In genomic region chr21:43591468-43592050, GRCh38 we compare ENCODE assay signal across 22 cellular contexts.
DNase-seq lines count a peak whose midpoint lies in the region; ATAC-seq, FAIRE-seq and TF ChIP-seq lines count a peak whose summit lies in the region.
"Had no signal": no experiment of that assay in that cellular context is flagged by ENCODE, and none has a peak within 500 bp of the region (broad histone marks: within the 10 kb centered on the region; RNA-seq: fewer than 3 reads in every experiment).

No MANE protein-coding gene starts in this region.

- in situ Hi-C loops in K562 (cut with MboI): no loop called here

- no peak overlapping the region for H3K4me2 ChIP-seq in K562 (ENCODE audit: insufficient read depth, low read length)

- no peak for FAIRE-seq in K562 (lab: Jason Lieb, UNC)
- FAIRE-seq: A204.1, colon had no signal

- peaks cover 2% of the 10 kb centered on the region for H3K9me3 Mint-ChIP-seq in glutamatergic neuron (ENCODE audit: unreplicated experiment)
- H3K9me3 Mint-ChIP-seq: CD4-positive, CD25-positive, alpha-beta regulatory T cell; naive thymus-derived CD4-positive, alpha-beta T cell had no signal

- peaks cover 3% of the 10 kb centered on the region for H3K4me1 Mint-ChIP-seq in glutamatergic neuron (ENCODE audit: low read depth, unreplicated experiment)
- H3K4me1 Mint-ChIP-seq: naive thymus-derived CD4-positive, alpha-beta T cell had no signal

- BruUV-seq in K562 (replicated peaks; lab: Mats Ljungman, UMichigan): no TSS peak

- H3K9ac ChIP-seq in K562 (ENCODE audit: insufficient read depth in 1 of 2, low read depth in 2 of 2, low read length in 2 of 2): no peak overlapping the region

- 0% methylated on average over 3 of the region's 3 CpGs for WGBS in K562 (ENCODE audit: insufficient coverage, low coverage, missing lambda C conversion rate)

- POLR2A ChIA-PET in K562 (lab: Yijun Ruan, JAX): interaction anchor here (0.6 to 3.3 kb wide), 3 partner anchors 10 to 19 kb away, joined by 3 to 11 read pairs (median 3); no protein-coding TSS in a partner anchor

- peaks cover 9 to 24% of the 10 kb centered on the region in 2 experiments; a peak in 4 of 5 replicates for H3K27me3 ChIP-seq in K562 (ENCODE audit: control insufficient read depth in 2 of 2, insufficient read depth in 2 of 2, low read length in 2 of 2)

- intact Hi-C loops in K562 (cut with micrococcal nuclease): no loop called here

- no peaks in the 10 kb centered on the region for H3K36me3 ChIP-seq in K562 (ENCODE audit: control insufficient read depth, insufficient read depth, low read length)
- H3K36me3 ChIP-seq: HAP-1, prostate gland had no signal

- H3K27ac ChIP-seq in K562 (ENCODE audit: extremely low read depth, low read depth, low read length): no peak overlapping the region
- H3K27ac ChIP-seq: prostate gland had no signal

- no peaks in the 10 kb centered on the region for H3K79me2 ChIP-seq in K562 (ENCODE audit: control insufficient read depth, insufficient read depth, low read length)

- TF ChIP-seq CTCF in K562 (IDR thresholded peaks at IDR 0.05 in 2 of 3, conservative IDR thresholded peaks at IDR 0.05 in 1 of 3; ENCODE audit: insufficient read depth in 2 of 3, low read depth in 1 of 3, low read length in 3 of 3) (no peak), glutamatergic neuron (IDR thresholded peaks at IDR 0.05; ENCODE audit: partially characterized antibody, unreplicated experiment) (no peak)

- no peaks in the 10 kb centered on the region for H3K9me3 ChIP-seq in K562 (replicated peaks; ENCODE audit: control insufficient read depth, insufficient read depth, low read depth, low read length)
- H3K9me3 ChIP-seq: HAP-1, prostate gland had no signal

- ATAC-seq in K562: peak; percentile 54
- ATAC-seq: naive thymus-derived CD4-positive, alpha-beta T cell; stimulated activated naive CD8-positive, alpha-beta T cell treated with anti-CD3 and anti-CD28 coated beads, Interleukin-15, Interleukin-2, amounts not matched to agents 100 U/mL and 50 U/mL, for 24 hours had no signal

- H3K9me1 ChIP-seq in K562 (ENCODE audit: control insufficient read depth, insufficient read depth, low read length): no peaks in the 10 kb centered on the region

- H2AFZ ChIP-seq in K562 (ENCODE audit: low read depth, low read length): no peak overlapping the region

- H3K36me3 Mint-ChIP-seq in glutamatergic neuron (ENCODE audit: unreplicated experiment): no peaks in the 10 kb centered on the region

- H3K4me3 Mint-ChIP-seq in glutamatergic neuron (ENCODE audit: unreplicated experiment): peak overlapping the region; percentile 34
- H3K4me3 Mint-ChIP-seq: CD4-positive, CD25-positive, alpha-beta regulatory T cell; naive thymus-derived CD4-positive, alpha-beta T cell had no signal

- H3K27ac Mint-ChIP-seq in glutamatergic neuron (ENCODE audit: unreplicated experiment): peak overlapping the region; percentile 75
- H3K27ac Mint-ChIP-seq: CD4-positive, CD25-positive, alpha-beta regulatory T cell; naive thymus-derived CD4-positive, alpha-beta T cell had no signal

- TF ChIP-seq RAD21 in K562 (CRISPR knock-in tag; conservative IDR thresholded peaks at IDR 0.05 in 1 of 2, IDR thresholded peaks at IDR 0.05 in 1 of 2): no peak

- CTCF ChIA-PET in K562 (lab: Yijun Ruan, JAX; ENCODE audit: low intra/inter-chr PET ratio): no interaction called here

- H3K4me3 ChIP-seq in K562: no peak overlapping the region
- H3K4me3 ChIP-seq: HAP-1, prostate gland had no signal

- TF ChIP-seq EP300 in K562 (IDR thresholded peaks at IDR 0.05; ENCODE audit: low read length): no peak

- peak; percentile 65 for DNase-seq in A172 (ENCODE audit: low spot score)
- DNase-seq in M059J (ENCODE audit: low read depth): peak; percentile 75
- DNase-seq in K562 (ENCODE audit: extremely low read depth in 1 of 4, low spot score in 3 of 4): peak in 1 of 4 experiments; percentile 31
- DNase-seq in glutamatergic neuron: no peak
- no peak for DNase-seq in NCI-H1417 (lab: John Stamatoyannopoulos, UW)
- no peak for DNase-seq in NCI-H128 (lab: John Stamatoyannopoulos, UW; ENCODE audit: unreplicated experiment)
- no peak for DNase-seq in AG08396 (ENCODE audit: low spot score)
- no peak for DNase-seq in activated effector memory CD4-positive, alpha-beta T cell treated with anti-CD3 and anti-CD28 coated beads, Interleukin-2, amount 50 U/mL, for 16 hours
- DNase-seq: aorta; CD4-positive, CD25-positive, alpha-beta regulatory T cell; DMS79; naive thymus-derived CD4-positive, alpha-beta T cell; NCI-H187; NCI-H345; NK-92 treated with Interleukin-12 subunit alpha and Interleukin-12 subunit beta, amount 100 ng/mL, for 24 hours; SHP77 treated with DMSO at 0.1 percent for 48 hours; stimulated activated CD4-positive, alpha-beta T cell treated with anti-CD3 and anti-CD28 coated beads, Interleukin-15, amount 100 ng/mL, for 24 hours; stimulated activated naive CD8-positive, alpha-beta T cell treated with anti-CD3 and anti-CD28 coated beads, Interleukin-15, Interleukin-2, amounts not matched to agents 100 U/mL and 50 U/mL, for 24 hours had no signal

- no peaks in the 10 kb centered on the region for H4K20me1 ChIP-seq in K562 (replicated peaks; ENCODE audit: control insufficient read depth, insufficient read depth, low read length)

- H3K4me1 ChIP-seq in K562 (replicated peaks in 1 of 2; ENCODE audit: control insufficient read depth in 2 of 2, insufficient read depth in 2 of 2, low read length in 2 of 2): no peaks in the 10 kb centered on the region
- H3K4me1 ChIP-seq: prostate gland had no signal

- H3K27me3 Mint-ChIP-seq in glutamatergic neuron (ENCODE audit: unreplicated experiment): no peaks in the 10 kb centered on the region

- TF ChIP-seq POLR2A in K562 (conservative IDR thresholded peaks at IDR 0.05): no peak

TF ChIP-seq in K562, 482 proteins besides CTCF, POLR2A, EP300 and RAD21 (continues in another document):
- TF ChIP-seq ZNF134 (CRISPR knock-in tag; conservative IDR thresholded peaks at IDR 0.05): no peak
- TF ChIP-seq, protein P1, sequence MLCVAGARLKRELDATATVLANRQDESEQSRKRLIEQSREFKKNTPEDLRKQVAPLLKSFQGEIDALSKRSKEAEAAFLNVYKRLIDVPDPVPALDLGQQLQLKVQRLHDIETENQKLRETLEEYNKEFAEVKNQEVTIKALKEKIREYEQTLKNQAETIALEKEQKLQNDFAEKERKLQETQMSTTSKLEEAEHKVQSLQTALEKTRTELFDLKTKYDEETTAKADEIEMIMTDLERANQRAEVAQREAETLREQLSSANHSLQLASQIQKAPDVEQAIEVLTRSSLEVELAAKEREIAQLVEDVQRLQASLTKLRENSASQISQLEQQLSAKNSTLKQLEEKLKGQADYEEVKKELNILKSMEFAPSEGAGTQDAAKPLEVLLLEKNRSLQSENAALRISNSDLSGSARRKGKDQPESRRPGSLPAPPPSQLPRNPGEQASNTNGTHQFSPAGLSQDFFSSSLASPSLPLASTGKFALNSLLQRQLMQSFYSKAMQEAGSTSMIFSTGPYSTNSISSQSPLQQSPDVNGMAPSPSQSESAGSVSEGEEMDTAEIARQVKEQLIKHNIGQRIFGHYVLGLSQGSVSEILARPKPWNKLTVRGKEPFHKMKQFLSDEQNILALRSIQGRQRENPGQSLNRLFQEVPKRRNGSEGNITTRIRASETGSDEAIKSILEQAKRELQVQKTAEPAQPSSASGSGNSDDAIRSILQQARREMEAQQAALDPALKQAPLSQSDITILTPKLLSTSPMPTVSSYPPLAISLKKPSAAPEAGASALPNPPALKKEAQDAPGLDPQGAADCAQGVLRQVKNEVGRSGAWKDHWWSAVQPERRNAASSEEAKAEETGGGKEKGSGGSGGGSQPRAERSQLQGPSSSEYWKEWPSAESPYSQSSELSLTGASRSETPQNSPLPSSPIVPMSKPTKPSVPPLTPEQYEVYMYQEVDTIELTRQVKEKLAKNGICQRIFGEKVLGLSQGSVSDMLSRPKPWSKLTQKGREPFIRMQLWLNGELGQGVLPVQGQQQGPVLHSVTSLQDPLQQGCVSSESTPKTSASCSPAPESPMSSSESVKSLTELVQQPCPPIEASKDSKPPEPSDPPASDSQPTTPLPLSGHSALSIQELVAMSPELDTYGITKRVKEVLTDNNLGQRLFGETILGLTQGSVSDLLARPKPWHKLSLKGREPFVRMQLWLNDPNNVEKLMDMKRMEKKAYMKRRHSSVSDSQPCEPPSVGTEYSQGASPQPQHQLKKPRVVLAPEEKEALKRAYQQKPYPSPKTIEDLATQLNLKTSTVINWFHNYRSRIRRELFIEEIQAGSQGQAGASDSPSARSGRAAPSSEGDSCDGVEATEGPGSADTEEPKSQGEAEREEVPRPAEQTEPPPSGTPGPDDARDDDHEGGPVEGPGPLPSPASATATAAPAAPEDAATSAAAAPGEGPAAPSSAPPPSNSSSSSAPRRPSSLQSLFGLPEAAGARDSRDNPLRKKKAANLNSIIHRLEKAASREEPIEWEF (CRISPR knock-in tag; IDR thresholded peaks at IDR 0.05): no peak
- no peak for TF ChIP-seq NR2C2 (CRISPR knock-in tag; IDR thresholded peaks at IDR 0.05)
- no peak for TF ChIP-seq NR2C2 (tag; IDR thresholded peaks at IDR 0.05)
- no peak for TF ChIP-seq ZBTB9 (CRISPR knock-in tag; IDR thresholded peaks at IDR 0.05)
- TF ChIP-seq RB1 (IDR thresholded peaks at IDR 0.05; ENCODE audit: low read depth): no peak
- no peak for TF ChIP-seq HNRNPL (IDR thresholded peaks at IDR 0.05; ENCODE audit: low read depth, low read length)
- peak; percentile 54 to 63; a peak in 2 of 4 replicates for TF ChIP-seq KDM1A (IDR thresholded peaks at IDR 0.05)
- no peak for TF ChIP-seq PML (IDR thresholded peaks at IDR 0.05; ENCODE audit: low read length)
- no peak for TF ChIP-seq GATAD2A (IDR thresholded peaks at IDR 0.05)

Comparison
In these comparisons a context has a peak if more than half of its experiments do, and no peak if none do; other contexts are left out.
1. DNase-seq: peak in A172 (single experiment) and M059J (single experiment); none in glutamatergic neuron (single experiment), NCI-H1417 (0 of 3), NCI-H128 (single experiment), AG08396 (single experiment) and activated effector memory CD4-positive, alpha-beta T cell treated with anti-CD3 and anti-CD28 coated beads, Interleukin-2, amount 50 U/mL, for 16 hours (single experiment).